1 cellular context compared by ENCODE assay signal in genomic region chr20:833121-833449, GRCh38.
TF ChIP-seq lines count a peak whose summit lies in the region.

No MANE protein-coding gene starts in this region.

TF ChIP-seq in SK-N-SH, 30 proteins besides CTCF, POLR2A, EP300 and RAD21 (continued from another document):
- TF ChIP-seq NFIC (IDR thresholded peaks at IDR 0.05; ENCODE audit: borderline replicate concordance) (0 out of 2 replicates have a peak, but pooled peaks have one; percentile 18), GABPA (IDR thresholded peaks at IDR 0.05; ENCODE audit: low read depth) (no peak), RXRA (IDR thresholded peaks at IDR 0.05; ENCODE audit: borderline replicate concordance, low read depth) (no peak), FOSL2 (IDR thresholded peaks at IDR 0.05; ENCODE audit: borderline replicate concordance, low read depth) (peak; percentile 23; the same call in 1 of the 2 replicates)
